ENCODE assay signal across 1 cellular context in the genomic region with DNA sequence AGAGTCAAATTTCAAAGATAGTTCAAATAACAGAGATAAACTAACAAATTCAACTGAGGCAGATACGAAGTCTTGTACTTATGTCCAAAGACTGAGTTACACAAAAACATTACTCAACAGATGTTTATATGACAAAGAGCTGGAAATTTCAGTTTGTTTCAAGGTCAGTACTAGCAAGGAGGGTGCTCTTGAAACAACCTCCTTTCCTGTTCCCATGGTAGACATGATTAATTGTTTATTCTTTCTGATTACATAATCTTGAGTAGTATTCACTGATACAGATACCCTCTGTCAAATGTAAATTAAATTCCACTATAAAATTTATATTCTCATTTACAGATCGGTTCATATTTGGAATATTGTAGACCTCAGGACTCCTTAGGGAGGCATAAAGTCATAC.
TF ChIP-seq lines count a peak whose summit lies in the region.

No MANE protein-coding gene starts in this region.

TF ChIP-seq in GM23338, 12 proteins besides CTCF, POLR2A, EP300 and RAD21 (continued from another document):
- TF ChIP-seq ZNF462 (CRISPR knock-in tag; IDR thresholded peaks at IDR 0.05): no peak
- no peak for TF ChIP-seq POLR2AphosphoS5 (IDR thresholded peaks at IDR 0.05; ENCODE audit: low read depth)
- TF ChIP-seq JUNB (IDR thresholded peaks at IDR 0.05; ENCODE audit: unreplicated experiment): no peak
- TF ChIP-seq ZNF331 (CRISPR knock-in tag; IDR thresholded peaks at IDR 0.05; ENCODE audit: low read depth): no peak
- no peak for TF ChIP-seq ZNF114 (CRISPR knock-in tag; IDR thresholded peaks at IDR 0.05)
